ENCODE assay signal across 29 cellular contexts in genomic region chr19:5214902-5215301, GRCh38.
"Had no signal": no experiment of that assay in that cellular context is flagged by ENCODE, and none has a peak within 500 bp of the region (broad histone marks: within the 10 kb centered on the region; RNA-seq: fewer than 3 reads in every experiment).

No MANE protein-coding gene starts in this region.

- DNase-seq: activated CD4-positive, alpha-beta memory T cell treated with anti-CD3 and anti-CD28 coated beads, Interleukin-2, amount 10 ng/mL, durations not matched to agents 7 days and 5 days; activated CD4-positive, alpha-beta T cell treated with anti-CD3 and anti-CD28 coated beads for 1 hour; activated CD4-positive, alpha-beta T cell treated with anti-CD3 and anti-CD28 coated beads for 4 hours; activated CD4-positive, alpha-beta T cell treated with anti-CD3 and anti-CD28 coated beads, Interleukin-2, amount 10 ng/mL, durations not matched to agents 7 days and 5 days; activated CD4-positive, alpha-beta T cell treated with anti-CD3 and anti-CD28 coated beads, Interleukin-2, amount 50 U/mL, for 4 hours; activated CD8-positive, alpha-beta memory T cell treated with anti-CD3 and anti-CD28 coated beads, Interleukin-2, amount 50 U/mL, for 48 hours; activated effector memory CD4-positive, alpha-beta T cell treated with Interleukin-2 at 50 U/mL for 16 hours; activated gamma-delta T cell treated with Interleukin-2 at 50 U/mL for 16 hours; activated naive CD4-positive, alpha-beta T cell treated with anti-CD3 and anti-CD28 coated beads, Interleukin-2, amount 50 U/mL, for 16 hours; activated naive CD4-positive, alpha-beta T cell treated with Interleukin-2 at 50 U/mL for 16 hours; activated naive CD8-positive, alpha-beta T cell treated with anti-CD3 and anti-CD28 coated beads, Interleukin-2, amount 10 ng/mL, durations not matched to agents 7 days and 5 days; activated T-cell treated with anti-CD3 and anti-CD28 coated beads for 4 hours; activated T-cell treated with anti-CD3 and anti-CD28 coated beads, Interleukin-2, amount 50 U/mL, for 24 hours; dorsolateral prefrontal cortex; effector memory CD4-positive, alpha-beta T cell; endodermal cell; foreskin fibroblast; head of caudate nucleus; T-helper 1 cell; T-helper 2 cell had no signal

- H3K4me3 ChIP-seq: ascending aorta, coronary artery, dorsolateral prefrontal cortex had no signal

- H3K27me3 ChIP-seq: ascending aorta, dorsolateral prefrontal cortex had no signal

- H3K27ac Mint-ChIP-seq: activated CD4-positive, alpha-beta memory T cell treated with anti-CD3 and anti-CD28 coated beads, Interleukin-2, amount 10 ng/mL, durations not matched to agents 7 days and 5 days; activated CD4-positive, alpha-beta T cell treated with anti-CD3 and anti-CD28 coated beads, Interleukin-2, amount 10 ng/mL, durations not matched to agents 7 days and 5 days; activated naive CD8-positive, alpha-beta T cell treated with anti-CD3 and anti-CD28 coated beads, Interleukin-2, amount 10 ng/mL, durations not matched to agents 7 days and 5 days; activated T-cell treated with anti-CD3 and anti-CD28 coated beads, Interleukin-2, amount 50 U/mL, for 24 hours; activated T-helper 17 cell treated with anti-CD3 and anti-CD28 coated beads, Interleukin-2, amount 50 U/mL, for 72 hours; dendritic cell treated with granulocyte-macrophage colony-stimulating factor and Interleukin-4, amounts not matched to agents 40 ng/mL and 50 ng/mL, for 4 days; endodermal cell; WTC11 had no signal

- H3K27ac ChIP-seq: ascending aorta, coronary artery, dorsolateral prefrontal cortex, VCaP had no signal

- H3K9me3 ChIP-seq: ascending aorta had no signal

- ATAC-seq: activated T-helper 17 cell treated with anti-CD3 and anti-CD28 coated beads, Interleukin-2, amount 50 U/mL, for 72 hours; esophagus mucosa; WTC11 had no signal

- H3K9me3 Mint-ChIP-seq: activated T-cell treated with anti-CD3 and anti-CD28 coated beads, Interleukin-2, amount 50 U/mL, for 24 hours; activated T-helper 17 cell treated with anti-CD3 and anti-CD28 coated beads, Interleukin-2, amount 50 U/mL, for 72 hours; central memory CD8-positive, alpha-beta T cell; dendritic cell treated with granulocyte-macrophage colony-stimulating factor and Interleukin-4, amounts not matched to agents 40 ng/mL and 50 ng/mL, for 4 days had no signal

- H3K36me3 Mint-ChIP-seq: activated naive CD8-positive, alpha-beta T cell treated with anti-CD3 and anti-CD28 coated beads, Interleukin-2, amount 10 ng/mL, durations not matched to agents 7 days and 5 days; brain had no signal

- H3K4me1 ChIP-seq: ascending aorta had no signal

- H3K4me1 Mint-ChIP-seq: activated CD4-positive, alpha-beta memory T cell treated with anti-CD3 and anti-CD28 coated beads, Interleukin-2, amount 10 ng/mL, durations not matched to agents 7 days and 5 days; activated CD4-positive, alpha-beta T cell treated with anti-CD3 and anti-CD28 coated beads, Interleukin-2, amount 10 ng/mL, durations not matched to agents 7 days and 5 days; activated T-helper 17 cell treated with anti-CD3 and anti-CD28 coated beads, Interleukin-2, amount 50 U/mL, for 72 hours; brain; central memory CD8-positive, alpha-beta T cell; endodermal cell; WTC11 had no signal

- H3K27me3 Mint-ChIP-seq: activated CD4-positive, alpha-beta memory T cell treated with anti-CD3 and anti-CD28 coated beads, Interleukin-2, amount 10 ng/mL, durations not matched to agents 7 days and 5 days; activated CD4-positive, alpha-beta T cell treated with anti-CD3 and anti-CD28 coated beads, Interleukin-2, amount 10 ng/mL, durations not matched to agents 7 days and 5 days; activated naive CD8-positive, alpha-beta T cell treated with anti-CD3 and anti-CD28 coated beads, Interleukin-2, amount 10 ng/mL, durations not matched to agents 7 days and 5 days; activated T-cell treated with anti-CD3 and anti-CD28 coated beads, Interleukin-2, amount 50 U/mL, for 24 hours; activated T-helper 17 cell treated with anti-CD3 and anti-CD28 coated beads, Interleukin-2, amount 50 U/mL, for 72 hours; brain; dendritic cell treated with granulocyte-macrophage colony-stimulating factor and Interleukin-4, amounts not matched to agents 40 ng/mL and 50 ng/mL, for 4 days had no signal

- H3K4me3 Mint-ChIP-seq: activated CD4-positive, alpha-beta memory T cell treated with anti-CD3 and anti-CD28 coated beads, Interleukin-2, amount 10 ng/mL, durations not matched to agents 7 days and 5 days; activated CD4-positive, alpha-beta T cell treated with anti-CD3 and anti-CD28 coated beads, Interleukin-2, amount 10 ng/mL, durations not matched to agents 7 days and 5 days; activated naive CD8-positive, alpha-beta T cell treated with anti-CD3 and anti-CD28 coated beads, Interleukin-2, amount 10 ng/mL, durations not matched to agents 7 days and 5 days; activated T-cell treated with anti-CD3 and anti-CD28 coated beads, Interleukin-2, amount 50 U/mL, for 24 hours; activated T-helper 17 cell treated with anti-CD3 and anti-CD28 coated beads, Interleukin-2, amount 50 U/mL, for 72 hours; brain; central memory CD8-positive, alpha-beta T cell; dendritic cell treated with granulocyte-macrophage colony-stimulating factor and Interleukin-4, amounts not matched to agents 40 ng/mL and 50 ng/mL, for 4 days; endodermal cell; WTC11 had no signal
